Comparison of ENCODE assay signal across 22 cellular contexts in the genomic region with DNA sequence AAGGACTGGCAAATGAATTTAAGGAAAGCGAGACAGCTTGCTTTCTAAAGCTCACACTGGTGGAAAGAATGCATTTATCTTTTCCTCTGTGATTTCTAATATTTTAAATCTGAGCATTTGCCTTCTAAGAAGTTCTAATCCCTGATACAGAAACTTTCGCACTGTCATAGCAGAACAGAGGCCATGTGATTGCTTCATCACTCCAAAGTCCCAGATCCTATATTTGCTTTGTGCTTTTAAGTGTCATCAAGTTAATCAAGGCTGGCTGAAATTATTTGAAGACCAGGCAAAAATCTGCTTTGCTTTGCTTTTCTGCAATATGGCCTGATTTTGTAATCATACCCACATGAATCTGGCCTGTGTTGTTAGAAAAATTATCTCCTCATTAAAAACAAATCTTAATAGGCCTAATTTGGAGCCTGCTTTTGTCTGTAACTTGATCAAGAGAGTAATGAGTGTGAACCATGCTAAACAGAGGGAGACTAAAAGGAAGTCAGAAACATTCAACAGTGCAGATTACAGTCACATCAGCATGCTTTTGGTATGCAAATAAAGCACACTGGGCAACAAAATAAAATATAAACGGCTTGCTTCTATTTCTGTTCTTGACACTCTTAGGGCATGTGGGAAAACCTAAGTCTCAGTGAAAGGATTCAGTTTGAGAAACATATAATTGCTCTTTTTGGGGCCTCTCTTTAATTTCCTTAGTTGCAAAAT.
"Had no signal": no experiment of that assay in that cellular context is flagged by ENCODE, and none has a peak within 500 bp of the region (broad histone marks: within the 10 kb centered on the region; RNA-seq: fewer than 3 reads in every experiment).

No MANE protein-coding gene starts in this region.

- H3K27me3 ChIP-seq: body of pancreas, colonic mucosa, esophagus muscularis mucosa, spleen, testis, upper lobe of left lung had no signal

- H3K4me1 Mint-ChIP-seq: activated CD4-positive, alpha-beta T cell treated with anti-CD3 and anti-CD28 coated beads for 36 hours; stimulated activated naive CD8-positive, alpha-beta T cell treated with anti-CD3 and anti-CD28 coated beads, Interleukin-15, amount 100 ng/mL, for 72 hours had no signal

- H3K36me3 ChIP-seq: colonic mucosa, prostate gland, spleen, upper lobe of left lung, WERI-Rb-1 had no signal

- DNase-seq: activated CD4-positive, alpha-beta T cell treated with anti-CD3 and anti-CD28 coated beads for 36 hours; activated CD8-positive, alpha-beta T cell treated with anti-CD3 and anti-CD28 coated beads for 36 hours; activated gamma-delta T cell; activated T-cell treated with anti-CD3 and anti-CD28 coated beads, Interleukin-2, amount 50 U/mL, for 48 hours; amniotic stem cell; body of pancreas; central memory CD4-positive, alpha-beta T cell; colonic mucosa; hypothalamus; kidney glomerular epithelial cell; mammary epithelial cell; right cardiac atrium; spleen; stimulated activated naive CD8-positive, alpha-beta T cell treated with anti-CD3 and anti-CD28 coated beads, Interleukin-15, amount 100 ng/mL, for 72 hours; T-helper 1 cell; testis; upper lobe of left lung; WERI-Rb-1 had no signal

- H3K27me3 Mint-ChIP-seq: activated CD4-positive, alpha-beta T cell treated with anti-CD3 and anti-CD28 coated beads for 36 hours; activated CD8-positive, alpha-beta T cell treated with anti-CD3 and anti-CD28 coated beads for 36 hours; activated naive CD8-positive, alpha-beta T cell; natural killer cell treated with Interleukin-12 subunit alpha and Interleukin-12 subunit beta and Interleukin-15 and Interleukin-18, amount 100 ng/mL, for 72 hours; stimulated activated naive CD8-positive, alpha-beta T cell treated with anti-CD3 and anti-CD28 coated beads, Interleukin-15, amount 100 ng/mL, for 72 hours had no signal

- H3K36me3 Mint-ChIP-seq: activated naive CD8-positive, alpha-beta T cell had no signal

- ATAC-seq: activated CD4-positive, alpha-beta T cell treated with anti-CD3 and anti-CD28 coated beads for 36 hours; activated CD8-positive, alpha-beta T cell treated with anti-CD3 and anti-CD28 coated beads for 36 hours; body of pancreas; natural killer cell treated with Interleukin-12 subunit alpha and Interleukin-12 subunit beta and Interleukin-15 and Interleukin-18, amount 100 ng/mL, for 72 hours; right cardiac atrium; stimulated activated naive CD8-positive, alpha-beta T cell treated with anti-CD3 and anti-CD28 coated beads, Interleukin-15, amount 100 ng/mL, for 72 hours had no signal

- H3K4me3 ChIP-seq: body of pancreas, colonic mucosa, esophagus muscularis mucosa, prostate gland, spleen, testis, upper lobe of left lung had no signal

- H3K9me3 ChIP-seq: body of pancreas, colonic mucosa, prostate gland, testis had no signal

- H3K27ac ChIP-seq: body of pancreas, esophagus muscularis mucosa, prostate gland, spleen, testis, upper lobe of left lung, WERI-Rb-1 had no signal

- H3K4me3 Mint-ChIP-seq: activated CD4-positive, alpha-beta T cell treated with anti-CD3 and anti-CD28 coated beads for 36 hours; activated CD8-positive, alpha-beta T cell treated with anti-CD3 and anti-CD28 coated beads for 36 hours; activated naive CD8-positive, alpha-beta T cell; natural killer cell treated with Interleukin-12 subunit alpha and Interleukin-12 subunit beta and Interleukin-15 and Interleukin-18, amount 100 ng/mL, for 72 hours; stimulated activated naive CD8-positive, alpha-beta T cell treated with anti-CD3 and anti-CD28 coated beads, Interleukin-15, amount 100 ng/mL, for 72 hours had no signal

- H3K4me1 ChIP-seq: prostate gland, spleen, testis had no signal

- H3K27ac Mint-ChIP-seq: activated CD4-positive, alpha-beta T cell treated with anti-CD3 and anti-CD28 coated beads for 36 hours; activated CD8-positive, alpha-beta T cell treated with anti-CD3 and anti-CD28 coated beads for 36 hours; activated naive CD8-positive, alpha-beta T cell; natural killer cell treated with Interleukin-12 subunit alpha and Interleukin-12 subunit beta and Interleukin-15 and Interleukin-18, amount 100 ng/mL, for 72 hours; stimulated activated naive CD8-positive, alpha-beta T cell treated with anti-CD3 and anti-CD28 coated beads, Interleukin-15, amount 100 ng/mL, for 72 hours had no signal
